ENCODE assay signal across 1 cellular context in the genomic region with DNA sequence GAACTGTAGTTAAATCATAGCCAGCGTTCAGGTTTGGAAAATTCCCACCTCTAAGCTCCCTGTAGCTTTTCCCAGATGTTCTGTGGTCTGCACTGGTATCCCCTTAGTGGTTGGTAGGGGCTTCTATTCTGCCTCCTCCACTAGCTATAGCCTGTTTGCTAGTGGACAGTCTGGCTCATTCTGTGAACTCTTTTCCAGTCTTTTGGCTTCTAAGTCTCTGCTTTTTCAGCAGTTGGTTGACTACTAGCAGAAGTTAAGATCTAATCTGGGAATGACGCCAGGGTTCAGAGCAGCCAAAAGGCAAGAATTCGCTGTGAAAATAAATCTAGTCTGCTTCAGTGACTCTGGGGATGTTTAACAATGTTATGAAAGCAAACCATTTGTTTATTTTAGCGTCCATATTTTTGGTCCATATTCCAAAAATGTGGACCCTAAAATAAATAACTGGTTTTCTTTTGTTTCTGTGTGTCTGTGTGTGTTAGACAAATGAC.
A peak's percentile ranks its signal among the peaks of the same experiment; 100 is the strongest.
TF ChIP-seq lines count a peak whose summit lies in the region.

No MANE protein-coding gene starts in this region.

TF ChIP-seq in HepG2, 621 proteins besides CTCF, POLR2A, EP300 and RAD21 (continued from another document and continues in another):
- TF ChIP-seq, protein P1, sequence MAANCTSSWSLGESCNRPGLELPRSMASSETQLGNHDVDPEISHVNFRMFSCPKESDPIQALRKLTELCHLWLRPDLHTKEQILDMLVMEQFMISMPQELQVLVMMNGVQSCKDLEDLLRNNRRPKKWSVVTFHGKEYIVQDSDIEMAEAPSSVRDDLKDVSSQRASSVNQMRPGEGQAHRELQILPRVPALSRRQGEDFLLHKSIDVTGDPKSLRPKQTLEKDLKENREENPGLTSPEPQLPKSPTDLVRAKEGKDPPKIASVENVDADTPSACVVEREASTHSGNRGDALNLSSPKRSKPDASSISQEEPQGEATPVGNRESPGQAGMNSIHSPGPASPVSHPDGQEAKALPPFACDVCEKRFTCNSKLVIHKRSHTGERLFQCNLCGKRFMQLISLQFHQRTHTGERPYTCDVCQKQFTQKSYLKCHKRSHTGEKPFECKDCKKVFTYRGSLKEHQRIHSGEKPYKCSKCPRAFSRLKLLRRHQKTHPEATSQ (CRISPR knock-in tag; IDR thresholded peaks at IDR 0.05; ENCODE audit: borderline replicate concordance): no peak; the same call in 1 of the 2 replicates
- TF ChIP-seq MAFK (conservative IDR thresholded peaks at IDR 0.05 in 1 of 2, IDR thresholded peaks at IDR 0.05 in 1 of 2; ENCODE audit: low read length in 2 of 2): no peak
- TF ChIP-seq POGZ (CRISPR knock-in tag; IDR thresholded peaks at IDR 0.05): peak; percentile 68
- TF ChIP-seq ZNF615 (CRISPR knock-in tag; IDR thresholded peaks at IDR 0.05; ENCODE audit: borderline replicate concordance): no peak
- TF ChIP-seq, protein P2, sequence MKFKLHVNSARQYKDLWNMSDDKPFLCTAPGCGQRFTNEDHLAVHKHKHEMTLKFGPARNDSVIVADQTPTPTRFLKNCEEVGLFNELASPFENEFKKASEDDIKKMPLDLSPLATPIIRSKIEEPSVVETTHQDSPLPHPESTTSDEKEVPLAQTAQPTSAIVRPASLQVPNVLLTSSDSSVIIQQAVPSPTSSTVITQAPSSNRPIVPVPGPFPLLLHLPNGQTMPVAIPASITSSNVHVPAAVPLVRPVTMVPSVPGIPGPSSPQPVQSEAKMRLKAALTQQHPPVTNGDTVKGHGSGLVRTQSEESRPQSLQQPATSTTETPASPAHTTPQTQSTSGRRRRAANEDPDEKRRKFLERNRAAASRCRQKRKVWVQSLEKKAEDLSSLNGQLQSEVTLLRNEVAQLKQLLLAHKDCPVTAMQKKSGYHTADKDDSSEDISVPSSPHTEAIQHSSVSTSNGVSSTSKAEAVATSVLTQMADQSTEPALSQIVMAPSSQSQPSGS (CRISPR knock-in tag; IDR thresholded peaks at IDR 0.05): no peak; the same call in 1 of the 2 replicates
- TF ChIP-seq BRD4 (CRISPR knock-in tag; IDR thresholded peaks at IDR 0.05): no peak; the same call in 1 of the 2 replicates
- no peak for TF ChIP-seq ZBTB1 (CRISPR knock-in tag; IDR thresholded peaks at IDR 0.05; ENCODE audit: borderline replicate concordance)
- TF ChIP-seq SAFB2 (CRISPR knock-in tag; IDR thresholded peaks at IDR 0.05; ENCODE audit: borderline replicate concordance, low read depth): no peak
- TF ChIP-seq, protein P3, sequence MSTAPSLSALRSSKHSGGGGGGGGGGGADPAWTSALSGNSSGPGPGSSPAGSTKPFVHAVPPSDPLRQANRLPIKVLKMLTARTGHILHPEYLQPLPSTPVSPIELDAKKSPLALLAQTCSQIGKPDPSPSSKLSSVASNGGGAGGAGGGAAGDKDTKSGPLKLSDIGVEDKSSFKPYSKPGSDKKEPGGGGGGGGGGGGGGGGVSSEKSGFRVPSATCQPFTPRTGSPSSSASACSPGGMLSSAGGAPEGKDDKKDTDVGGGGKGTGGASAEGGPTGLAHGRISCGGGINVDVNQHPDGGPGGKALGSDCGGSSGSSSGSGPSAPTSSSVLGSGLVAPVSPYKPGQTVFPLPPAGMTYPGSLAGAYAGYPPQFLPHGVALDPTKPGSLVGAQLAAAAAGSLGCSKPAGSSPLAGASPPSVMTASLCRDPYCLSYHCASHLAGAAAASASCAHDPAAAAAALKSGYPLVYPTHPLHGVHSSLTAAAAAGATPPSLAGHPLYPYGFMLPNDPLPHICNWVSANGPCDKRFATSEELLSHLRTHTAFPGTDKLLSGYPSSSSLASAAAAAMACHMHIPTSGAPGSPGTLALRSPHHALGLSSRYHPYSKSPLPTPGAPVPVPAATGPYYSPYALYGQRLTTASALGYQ (CRISPR knock-in tag; IDR thresholded peaks at IDR 0.05): peak; percentile 80; the same call in 1 of the 2 replicates
- TF ChIP-seq GATAD2A (CRISPR knock-in tag; IDR thresholded peaks at IDR 0.05): peak; percentile 85
- TF ChIP-seq PAX8 (CRISPR knock-in tag; IDR thresholded peaks at IDR 0.05; ENCODE audit: borderline replicate concordance): no peak
- no peak for TF ChIP-seq ZNF207 (IDR thresholded peaks at IDR 0.05; ENCODE audit: borderline replicate concordance)
- TF ChIP-seq ZNF468 (CRISPR knock-in tag; IDR thresholded peaks at IDR 0.05): no peak
- TF ChIP-seq ZNF343 (CRISPR knock-in tag; IDR thresholded peaks at IDR 0.05): no peak
- TF ChIP-seq, protein P4, sequence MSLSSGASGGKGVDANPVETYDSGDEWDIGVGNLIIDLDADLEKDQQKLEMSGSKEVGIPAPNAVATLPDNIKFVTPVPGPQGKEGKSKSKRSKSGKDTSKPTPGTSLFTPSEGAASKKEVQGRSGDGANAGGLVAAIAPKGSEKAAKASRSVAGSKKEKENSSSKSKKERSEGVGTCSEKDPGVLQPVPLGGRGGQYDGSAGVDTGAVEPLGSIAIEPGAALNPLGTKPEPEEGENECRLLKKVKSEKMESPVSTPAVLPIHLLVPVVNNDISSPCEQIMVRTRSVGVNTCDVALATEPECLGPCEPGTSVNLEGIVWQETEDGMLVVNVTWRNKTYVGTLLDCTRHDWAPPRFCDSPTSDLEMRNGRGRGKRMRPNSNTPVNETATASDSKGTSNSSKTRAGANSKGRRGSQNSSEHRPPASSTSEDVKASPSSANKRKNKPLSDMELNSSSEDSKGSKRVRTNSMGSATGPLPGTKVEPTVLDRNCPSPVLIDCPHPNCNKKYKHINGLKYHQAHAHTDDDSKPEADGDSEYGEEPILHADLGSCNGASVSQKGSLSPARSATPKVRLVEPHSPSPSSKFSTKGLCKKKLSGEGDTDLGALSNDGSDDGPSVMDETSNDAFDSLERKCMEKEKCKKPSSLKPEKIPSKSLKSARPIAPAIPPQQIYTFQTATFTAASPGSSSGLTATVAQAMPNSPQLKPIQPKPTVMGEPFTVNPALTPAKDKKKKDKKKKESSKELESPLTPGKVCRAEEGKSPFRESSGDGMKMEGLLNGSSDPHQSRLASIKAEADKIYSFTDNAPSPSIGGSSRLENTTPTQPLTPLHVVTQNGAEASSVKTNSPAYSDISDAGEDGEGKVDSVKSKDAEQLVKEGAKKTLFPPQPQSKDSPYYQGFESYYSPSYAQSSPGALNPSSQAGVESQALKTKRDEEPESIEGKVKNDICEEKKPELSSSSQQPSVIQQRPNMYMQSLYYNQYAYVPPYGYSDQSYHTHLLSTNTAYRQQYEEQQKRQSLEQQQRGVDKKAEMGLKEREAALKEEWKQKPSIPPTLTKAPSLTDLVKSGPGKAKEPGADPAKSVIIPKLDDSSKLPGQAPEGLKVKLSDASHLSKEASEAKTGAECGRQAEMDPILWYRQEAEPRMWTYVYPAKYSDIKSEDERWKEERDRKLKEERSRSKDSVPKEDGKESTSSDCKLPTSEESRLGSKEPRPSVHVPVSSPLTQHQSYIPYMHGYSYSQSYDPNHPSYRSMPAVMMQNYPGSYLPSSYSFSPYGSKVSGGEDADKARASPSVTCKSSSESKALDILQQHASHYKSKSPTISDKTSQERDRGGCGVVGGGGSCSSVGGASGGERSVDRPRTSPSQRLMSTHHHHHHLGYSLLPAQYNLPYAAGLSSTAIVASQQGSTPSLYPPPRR (CRISPR knock-in tag; IDR thresholded peaks at IDR 0.05; ENCODE audit: borderline replicate concordance): peak; percentile 86
- no peak for TF ChIP-seq ZNF552 (CRISPR knock-in tag; IDR thresholded peaks at IDR 0.05; ENCODE audit: borderline replicate concordance)
- TF ChIP-seq, protein P5, sequence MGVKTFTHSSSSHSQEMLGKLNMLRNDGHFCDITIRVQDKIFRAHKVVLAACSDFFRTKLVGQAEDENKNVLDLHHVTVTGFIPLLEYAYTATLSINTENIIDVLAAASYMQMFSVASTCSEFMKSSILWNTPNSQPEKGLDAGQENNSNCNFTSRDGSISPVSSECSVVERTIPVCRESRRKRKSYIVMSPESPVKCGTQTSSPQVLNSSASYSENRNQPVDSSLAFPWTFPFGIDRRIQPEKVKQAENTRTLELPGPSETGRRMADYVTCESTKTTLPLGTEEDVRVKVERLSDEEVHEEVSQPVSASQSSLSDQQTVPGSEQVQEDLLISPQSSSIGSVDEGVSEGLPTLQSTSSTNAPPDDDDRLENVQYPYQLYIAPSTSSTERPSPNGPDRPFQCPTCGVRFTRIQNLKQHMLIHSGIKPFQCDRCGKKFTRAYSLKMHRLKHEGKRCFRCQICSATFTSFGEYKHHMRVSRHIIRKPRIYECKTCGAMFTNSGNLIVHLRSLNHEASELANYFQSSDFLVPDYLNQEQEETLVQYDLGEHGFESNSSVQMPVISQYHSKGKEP (CRISPR knock-in tag; IDR thresholded peaks at IDR 0.05): no peak
- TF ChIP-seq ZNF549 (CRISPR knock-in tag; IDR thresholded peaks at IDR 0.05): no peak
- TF ChIP-seq PHF5A (CRISPR knock-in tag; IDR thresholded peaks at IDR 0.05; ENCODE audit: low read depth, unreplicated experiment): no peak
- TF ChIP-seq MEF2D (CRISPR knock-in tag; IDR thresholded peaks at IDR 0.05): peak; percentile 78
- TF ChIP-seq HDAC2 (CRISPR knock-in tag; IDR thresholded peaks at IDR 0.05): peak; percentile 79
- TF ChIP-seq POLR2AphosphoS5 (IDR thresholded peaks at IDR 0.05; ENCODE audit: low read depth, low read length): peak; percentile 79
- no peak for TF ChIP-seq ZNF441 (CRISPR knock-in tag; IDR thresholded peaks at IDR 0.05; ENCODE audit: borderline replicate concordance)
- peak; percentile 54; the same call in 1 of the 2 replicates for TF ChIP-seq ZMYM3 (CRISPR knock-in tag; IDR thresholded peaks at IDR 0.05)
- no peak for TF ChIP-seq STAT5B (CRISPR knock-in tag; IDR thresholded peaks at IDR 0.05)
- TF ChIP-seq FOXA3 (CRISPR knock-in tag; IDR thresholded peaks at IDR 0.05): peak; percentile 91
- TF ChIP-seq, protein P6, sequence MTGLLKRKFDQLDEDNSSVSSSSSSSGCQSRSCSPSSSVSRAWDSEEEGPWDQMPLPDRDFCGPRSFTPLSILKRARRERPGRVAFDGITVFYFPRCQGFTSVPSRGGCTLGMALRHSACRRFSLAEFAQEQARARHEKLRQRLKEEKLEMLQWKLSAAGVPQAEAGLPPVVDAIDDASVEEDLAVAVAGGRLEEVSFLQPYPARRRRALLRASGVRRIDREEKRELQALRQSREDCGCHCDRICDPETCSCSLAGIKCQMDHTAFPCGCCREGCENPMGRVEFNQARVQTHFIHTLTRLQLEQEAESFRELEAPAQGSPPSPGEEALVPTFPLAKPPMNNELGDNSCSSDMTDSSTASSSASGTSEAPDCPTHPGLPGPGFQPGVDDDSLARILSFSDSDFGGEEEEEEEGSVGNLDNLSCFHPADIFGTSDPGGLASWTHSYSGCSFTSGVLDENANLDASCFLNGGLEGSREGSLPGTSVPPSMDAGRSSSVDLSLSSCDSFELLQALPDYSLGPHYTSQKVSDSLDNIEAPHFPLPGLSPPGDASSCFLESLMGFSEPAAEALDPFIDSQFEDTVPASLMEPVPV (CRISPR knock-in tag; IDR thresholded peaks at IDR 0.05): no peak
- TF ChIP-seq SOX5 (CRISPR knock-in tag; IDR thresholded peaks at IDR 0.05; ENCODE audit: borderline replicate concordance): peak; percentile 94
- TF ChIP-seq ZNF761 (CRISPR knock-in tag; conservative IDR thresholded peaks at IDR 0.05): no peak
- no peak for TF ChIP-seq TCF12 (IDR thresholded peaks at IDR 0.05)
- TF ChIP-seq TCF12 (CRISPR knock-in tag; IDR thresholded peaks at IDR 0.05): peak; percentile 86; the same call in 1 of the 2 replicates
- TF ChIP-seq ZBTB7B (CRISPR knock-in tag; IDR thresholded peaks at IDR 0.05): peak; percentile 72
- peak; percentile 96 for TF ChIP-seq MED1 (CRISPR knock-in tag; IDR thresholded peaks at IDR 0.05)
- TF ChIP-seq, protein P7, sequence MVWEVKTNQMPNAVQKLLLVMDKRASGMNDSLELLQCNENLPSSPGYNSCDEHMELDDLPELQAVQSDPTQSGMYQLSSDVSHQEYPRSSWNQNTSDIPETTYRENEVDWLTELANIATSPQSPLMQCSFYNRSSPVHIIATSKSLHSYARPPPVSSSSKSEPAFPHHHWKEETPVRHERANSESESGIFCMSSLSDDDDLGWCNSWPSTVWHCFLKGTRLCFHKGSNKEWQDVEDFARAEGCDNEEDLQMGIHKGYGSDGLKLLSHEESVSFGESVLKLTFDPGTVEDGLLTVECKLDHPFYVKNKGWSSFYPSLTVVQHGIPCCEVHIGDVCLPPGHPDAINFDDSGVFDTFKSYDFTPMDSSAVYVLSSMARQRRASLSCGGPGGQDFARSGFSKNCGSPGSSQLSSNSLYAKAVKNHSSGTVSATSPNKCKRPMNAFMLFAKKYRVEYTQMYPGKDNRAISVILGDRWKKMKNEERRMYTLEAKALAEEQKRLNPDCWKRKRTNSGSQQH (CRISPR knock-in tag; IDR thresholded peaks at IDR 0.05; ENCODE audit: low read depth): no peak
- TF ChIP-seq FLYWCH1 (CRISPR knock-in tag; IDR thresholded peaks at IDR 0.05): no peak
- TF ChIP-seq, protein P8, sequence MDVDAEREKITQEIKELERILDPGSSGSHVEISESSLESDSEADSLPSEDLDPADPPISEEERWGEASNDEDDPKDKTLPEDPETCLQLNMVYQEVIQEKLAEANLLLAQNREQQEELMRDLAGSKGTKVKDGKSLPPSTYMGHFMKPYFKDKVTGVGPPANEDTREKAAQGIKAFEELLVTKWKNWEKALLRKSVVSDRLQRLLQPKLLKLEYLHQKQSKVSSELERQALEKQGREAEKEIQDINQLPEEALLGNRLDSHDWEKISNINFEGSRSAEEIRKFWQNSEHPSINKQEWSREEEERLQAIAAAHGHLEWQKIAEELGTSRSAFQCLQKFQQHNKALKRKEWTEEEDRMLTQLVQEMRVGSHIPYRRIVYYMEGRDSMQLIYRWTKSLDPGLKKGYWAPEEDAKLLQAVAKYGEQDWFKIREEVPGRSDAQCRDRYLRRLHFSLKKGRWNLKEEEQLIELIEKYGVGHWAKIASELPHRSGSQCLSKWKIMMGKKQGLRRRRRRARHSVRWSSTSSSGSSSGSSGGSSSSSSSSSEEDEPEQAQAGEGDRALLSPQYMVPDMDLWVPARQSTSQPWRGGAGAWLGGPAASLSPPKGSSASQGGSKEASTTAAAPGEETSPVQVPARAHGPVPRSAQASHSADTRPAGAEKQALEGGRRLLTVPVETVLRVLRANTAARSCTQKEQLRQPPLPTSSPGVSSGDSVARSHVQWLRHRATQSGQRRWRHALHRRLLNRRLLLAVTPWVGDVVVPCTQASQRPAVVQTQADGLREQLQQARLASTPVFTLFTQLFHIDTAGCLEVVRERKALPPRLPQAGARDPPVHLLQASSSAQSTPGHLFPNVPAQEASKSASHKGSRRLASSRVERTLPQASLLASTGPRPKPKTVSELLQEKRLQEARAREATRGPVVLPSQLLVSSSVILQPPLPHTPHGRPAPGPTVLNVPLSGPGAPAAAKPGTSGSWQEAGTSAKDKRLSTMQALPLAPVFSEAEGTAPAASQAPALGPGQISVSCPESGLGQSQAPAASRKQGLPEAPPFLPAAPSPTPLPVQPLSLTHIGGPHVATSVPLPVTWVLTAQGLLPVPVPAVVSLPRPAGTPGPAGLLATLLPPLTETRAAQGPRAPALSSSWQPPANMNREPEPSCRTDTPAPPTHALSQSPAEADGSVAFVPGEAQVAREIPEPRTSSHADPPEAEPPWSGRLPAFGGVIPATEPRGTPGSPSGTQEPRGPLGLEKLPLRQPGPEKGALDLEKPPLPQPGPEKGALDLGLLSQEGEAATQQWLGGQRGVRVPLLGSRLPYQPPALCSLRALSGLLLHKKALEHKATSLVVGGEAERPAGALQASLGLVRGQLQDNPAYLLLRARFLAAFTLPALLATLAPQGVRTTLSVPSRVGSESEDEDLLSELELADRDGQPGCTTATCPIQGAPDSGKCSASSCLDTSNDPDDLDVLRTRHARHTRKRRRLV (CRISPR knock-in tag; IDR thresholded peaks at IDR 0.05): no peak
- TF ChIP-seq SRSF1 (optimal IDR thresholded peaks at IDR 0.05; ENCODE audit: low read depth, low read length): no peak
- TF ChIP-seq ZNF839 (CRISPR knock-in tag; IDR thresholded peaks at IDR 0.05; ENCODE audit: borderline replicate concordance): no peak
- TF ChIP-seq PHF21A (CRISPR knock-in tag; IDR thresholded peaks at IDR 0.05): 0 out of 2 replicates have a peak, but pooled peaks have one; percentile 20
- TF ChIP-seq ZKSCAN8 (CRISPR knock-in tag; IDR thresholded peaks at IDR 0.05; ENCODE audit: borderline replicate concordance): peak; percentile 42; the same call in 1 of the 2 replicates
